Comparison of ENCODE assay signal across 8 cellular contexts in genomic region chr17:42118545-42118944, GRCh38. TPM values are rescaled to one million over a fixed set of nuclear protein-coding genes. Genes with fewer than 3 reads are reported as not detected.
DNase-seq lines count a peak whose midpoint lies in the region; ATAC-seq and TF ChIP-seq lines count a peak whose summit lies in the region.

No MANE protein-coding gene starts in this region.

- TF ChIP-seq POLR2A in right lobe of liver (IDR thresholded peaks at IDR 0.05) = no peak

- peak; percentile 36 to 48 (median 42) for TF ChIP-seq CTCF in right lobe of liver (IDR thresholded peaks at IDR 0.05)

- intact Hi-C loops in right lobe of liver (cut with DNase I) = loop anchor here in 1 of 2 donors (5.0 kb wide), 3 partner anchors 51 to 156 kb away; no protein-coding TSS in a partner anchor

- H3K27ac ChIP-seq in right lobe of liver = no peak overlapping the region

- DNase-seq in activated gamma-delta T cell treated with Interleukin-2 at 50 U/mL for 16 hours (peak; percentile 29), activated gamma-delta T cell (lab: John Stamatoyannopoulos, UW) (no peak), NCI-H460 (ENCODE audit: extremely low read depth, low read depth) (peak; percentile 25), right lobe of liver (no peak), putamen (ENCODE audit: low spot score) (no peak), hippocampal formation (lab: John Stamatoyannopoulos, UW) (no peak)
- peak; percentile 19 for DNase-seq in activated gamma-delta T cell treated with anti-CD3 and anti-CD28 coated beads, Interleukin-2, amount 50 U/mL, for 16 hours (ENCODE audit: low read depth)

- no peaks in the 10 kb centered on the region for H3K9me3 ChIP-seq in right lobe of liver

- H3K27me3 ChIP-seq in right lobe of liver = no peaks in the 10 kb centered on the region

- no peak overlapping the region for H3K4me3 ChIP-seq in right lobe of liver

- 60% methylated on average over 1 of the region's 2 CpGs for WGBS in right lobe of liver (ENCODE audit: insufficient coverage, low coverage, low lambda C conversion rate, missing lambda C conversion rate)

- H3K36me3 ChIP-seq in right lobe of liver = peaks cover 0 to 9% (median 2%) of the 10 kb centered on the region in 4 donors

- H3K4me1 ChIP-seq in right lobe of liver = peaks cover 0 to 35% (median 5%) of the 10 kb centered on the region in 4 donors

- ATAC-seq in right lobe of liver = no peak
- ATAC-seq in HG03442 (IDR thresholded peaks at IDR 0.05; ENCODE audit: unreplicated experiment) = no peak

RNA-seq across cellular contexts. Expression of gene KAT2A, which starts 2.6 kb away (rescaled TPM):
- 19.2 and 23.4 TPM in 2 replicates for total RNA-seq in NCI-H460 (2014; rRNA removed; shearing (Covaris generic))
- polyA plus RNA-seq in NCI-H460 (2014; cell fraction: nucleus; rRNA removed) = 243 and 255 TPM in 2 replicates
- 10 to 100 TPM; 14.3 to 36.4 (median 21.3) TPM for total RNA-seq in right lobe of liver

RNA-seq across cellular contexts. Expression of gene HSPB9, which starts 4.1 kb away (rescaled TPM):
- 0.07 TPM in 1 of 2 replicates, not detected in the other for total RNA-seq in NCI-H460 (2014; rRNA removed; shearing (Covaris generic))
- polyA plus RNA-seq in NCI-H460 (2014; cell fraction: nucleus; rRNA removed) = 0.06 TPM in 1 of 2 replicates, not detected in the other
- 1 to 10 TPM in 2 of 6 experiments, under 1 TPM in 4; 0.38 to 1.6 (median 0.85) TPM for total RNA-seq in right lobe of liver

RNA-seq across cellular contexts. Expression of gene DHX58, which starts 6.0 kb away (rescaled TPM):
- 3.7 and 3.8 TPM in 2 replicates for total RNA-seq in NCI-H460 (2014; rRNA removed; shearing (Covaris generic))
- 22.6 and 28.3 TPM in 2 replicates for polyA plus RNA-seq in NCI-H460 (2014; cell fraction: nucleus; rRNA removed)
- total RNA-seq in right lobe of liver = 10 to 100 TPM in 4 of 6 experiments, 1 to 10 TPM in 2; 9.0 to 27.9 (median 19.6) TPM

RNA-seq across cellular contexts. Expression of gene ZNF385C, which starts 20.3 kb away (rescaled TPM):
- 0.10 and 0.20 TPM in 2 replicates for total RNA-seq in NCI-H460 (2014; rRNA removed; shearing (Covaris generic))
- polyA plus RNA-seq in NCI-H460 (2014; cell fraction: nucleus; rRNA removed) = not detected in 2 replicates
- total RNA-seq in right lobe of liver = 1 to 10 TPM in 1 of 6 experiments, under 1 TPM in 2, not detected in 3; 0.11 to 1.2 (median 0.11) TPM

RNA-seq across cellular contexts. Expression of gene RAB5C, which starts 36.2 kb away (rescaled TPM):
- 66.0 and 66.5 TPM in 2 replicates for total RNA-seq in NCI-H460 (2014; rRNA removed; shearing (Covaris generic))
- polyA plus RNA-seq in NCI-H460 (2014; cell fraction: nucleus; rRNA removed) = 43.7 and 99.5 TPM in 2 replicates
- total RNA-seq in right lobe of liver = 100 to 1,000 TPM in 1 of 6 experiments, 10 to 100 TPM in 5; 54.0 to 108 (median 65.3) TPM

Comparison
In these comparisons a context has a peak if more than half of its experiments do, and no peak if none do; other contexts are left out.
1. DNase-seq: peak in activated gamma-delta T cell treated with Interleukin-2 at 50 U/mL for 16 hours (single experiment), NCI-H460 (single experiment) and activated gamma-delta T cell treated with anti-CD3 and anti-CD28 coated beads, Interleukin-2, amount 50 U/mL, for 16 hours (single experiment); none in activated gamma-delta T cell (single experiment), right lobe of liver (0 of 3), putamen (single experiment) and hippocampal formation (0 of 2).